1 cellular context compared by ENCODE assay signal in the genomic region with DNA sequence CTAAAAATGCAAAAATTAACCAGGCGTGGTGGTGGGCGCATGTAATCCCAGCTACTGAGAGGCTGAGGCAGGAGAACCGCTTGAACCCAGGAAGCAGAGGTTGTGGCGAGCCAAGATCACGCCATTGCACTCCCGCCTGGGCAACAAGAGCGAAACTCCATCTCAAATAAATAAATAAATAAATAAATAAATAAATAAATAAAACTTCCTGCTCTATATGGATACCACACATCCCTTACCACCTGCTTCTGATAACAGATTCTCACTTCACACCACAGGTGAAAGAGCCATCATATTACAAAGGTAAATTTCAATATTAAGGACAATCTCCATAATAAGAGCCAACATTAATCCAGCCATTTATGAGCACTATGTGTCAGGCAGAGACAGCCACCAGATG.
TF ChIP-seq lines count a peak whose summit lies in the region.

No MANE protein-coding gene starts in this region.

TF ChIP-seq in HEK293, 187 proteins besides CTCF, POLR2A, EP300 and RAD21 (continued from another document):
- TF ChIP-seq, protein P1, sequence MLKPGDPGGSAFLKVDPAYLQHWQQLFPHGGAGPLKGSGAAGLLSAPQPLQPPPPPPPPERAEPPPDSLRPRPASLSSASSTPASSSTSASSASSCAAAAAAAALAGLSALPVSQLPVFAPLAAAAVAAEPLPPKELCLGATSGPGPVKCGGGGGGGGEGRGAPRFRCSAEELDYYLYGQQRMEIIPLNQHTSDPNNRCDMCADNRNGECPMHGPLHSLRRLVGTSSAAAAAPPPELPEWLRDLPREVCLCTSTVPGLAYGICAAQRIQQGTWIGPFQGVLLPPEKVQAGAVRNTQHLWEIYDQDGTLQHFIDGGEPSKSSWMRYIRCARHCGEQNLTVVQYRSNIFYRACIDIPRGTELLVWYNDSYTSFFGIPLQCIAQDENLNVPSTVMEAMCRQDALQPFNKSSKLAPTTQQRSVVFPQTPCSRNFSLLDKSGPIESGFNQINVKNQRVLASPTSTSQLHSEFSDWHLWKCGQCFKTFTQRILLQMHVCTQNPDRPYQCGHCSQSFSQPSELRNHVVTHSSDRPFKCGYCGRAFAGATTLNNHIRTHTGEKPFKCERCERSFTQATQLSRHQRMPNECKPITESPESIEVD (tag by site-specific recombination; IDR thresholded peaks at IDR 0.05): no peak
- no peak for TF ChIP-seq ZNF843 (tag by site-specific recombination; IDR thresholded peaks at IDR 0.05)
- peak; percentile 92 for TF ChIP-seq ZNF394 (tag by site-specific recombination; IDR thresholded peaks at IDR 0.05; ENCODE audit: borderline replicate concordance)
- TF ChIP-seq, protein P2, sequence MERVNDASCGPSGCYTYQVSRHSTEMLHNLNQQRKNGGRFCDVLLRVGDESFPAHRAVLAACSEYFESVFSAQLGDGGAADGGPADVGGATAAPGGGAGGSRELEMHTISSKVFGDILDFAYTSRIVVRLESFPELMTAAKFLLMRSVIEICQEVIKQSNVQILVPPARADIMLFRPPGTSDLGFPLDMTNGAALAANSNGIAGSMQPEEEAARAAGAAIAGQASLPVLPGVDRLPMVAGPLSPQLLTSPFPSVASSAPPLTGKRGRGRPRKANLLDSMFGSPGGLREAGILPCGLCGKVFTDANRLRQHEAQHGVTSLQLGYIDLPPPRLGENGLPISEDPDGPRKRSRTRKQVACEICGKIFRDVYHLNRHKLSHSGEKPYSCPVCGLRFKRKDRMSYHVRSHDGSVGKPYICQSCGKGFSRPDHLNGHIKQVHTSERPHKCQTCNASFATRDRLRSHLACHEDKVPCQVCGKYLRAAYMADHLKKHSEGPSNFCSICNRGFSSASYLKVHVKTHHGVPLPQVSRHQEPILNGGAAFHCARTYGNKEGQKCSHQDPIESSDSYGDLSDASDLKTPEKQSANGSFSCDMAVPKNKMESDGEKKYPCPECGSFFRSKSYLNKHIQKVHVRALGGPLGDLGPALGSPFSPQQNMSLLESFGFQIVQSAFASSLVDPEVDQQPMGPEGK (tag by site-specific recombination; IDR thresholded peaks at IDR 0.05): no peak
- no peak for TF ChIP-seq ZNF121 (tag by site-specific recombination; IDR thresholded peaks at IDR 0.05)
- TF ChIP-seq, protein P3, sequence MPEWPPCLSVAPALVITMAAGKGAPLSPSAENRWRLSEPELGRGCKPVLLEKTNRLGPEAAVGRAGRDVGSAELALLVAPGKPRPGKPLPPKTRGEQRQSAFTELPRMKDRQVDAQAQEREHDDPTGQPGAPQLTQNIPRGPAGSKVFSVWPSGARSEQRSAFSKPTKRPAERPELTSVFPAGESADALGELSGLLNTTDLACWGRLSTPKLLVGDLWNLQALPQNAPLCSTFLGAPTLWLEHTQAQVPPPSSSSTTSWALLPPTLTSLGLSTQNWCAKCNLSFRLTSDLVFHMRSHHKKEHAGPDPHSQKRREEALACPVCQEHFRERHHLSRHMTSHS (tag by site-specific recombination; IDR thresholded peaks at IDR 0.05): no peak
- TF ChIP-seq ZNF133 (tag by site-specific recombination; IDR thresholded peaks at IDR 0.05): no peak
- peak; percentile 83 for TF ChIP-seq ZNF426 (tag by site-specific recombination; IDR thresholded peaks at IDR 0.05)
- TF ChIP-seq ZNF112 (tag by site-specific recombination; IDR thresholded peaks at IDR 0.05): no peak
- TF ChIP-seq ZNF302 (tag by site-specific recombination; IDR thresholded peaks at IDR 0.05; ENCODE audit: low read depth): no peak
- no peak for TF ChIP-seq ZNF514 (tag by site-specific recombination; IDR thresholded peaks at IDR 0.05)
- TF ChIP-seq, protein P4, sequence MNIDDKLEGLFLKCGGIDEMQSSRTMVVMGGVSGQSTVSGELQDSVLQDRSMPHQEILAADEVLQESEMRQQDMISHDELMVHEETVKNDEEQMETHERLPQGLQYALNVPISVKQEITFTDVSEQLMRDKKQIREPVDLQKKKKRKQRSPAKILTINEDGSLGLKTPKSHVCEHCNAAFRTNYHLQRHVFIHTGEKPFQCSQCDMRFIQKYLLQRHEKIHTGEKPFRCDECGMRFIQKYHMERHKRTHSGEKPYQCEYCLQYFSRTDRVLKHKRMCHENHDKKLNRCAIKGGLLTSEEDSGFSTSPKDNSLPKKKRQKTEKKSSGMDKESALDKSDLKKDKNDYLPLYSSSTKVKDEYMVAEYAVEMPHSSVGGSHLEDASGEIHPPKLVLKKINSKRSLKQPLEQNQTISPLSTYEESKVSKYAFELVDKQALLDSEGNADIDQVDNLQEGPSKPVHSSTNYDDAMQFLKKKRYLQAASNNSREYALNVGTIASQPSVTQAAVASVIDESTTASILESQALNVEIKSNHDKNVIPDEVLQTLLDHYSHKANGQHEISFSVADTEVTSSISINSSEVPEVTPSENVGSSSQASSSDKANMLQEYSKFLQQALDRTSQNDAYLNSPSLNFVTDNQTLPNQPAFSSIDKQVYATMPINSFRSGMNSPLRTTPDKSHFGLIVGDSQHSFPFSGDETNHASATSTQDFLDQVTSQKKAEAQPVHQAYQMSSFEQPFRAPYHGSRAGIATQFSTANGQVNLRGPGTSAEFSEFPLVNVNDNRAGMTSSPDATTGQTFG (tag by site-specific recombination; IDR thresholded peaks at IDR 0.05; ENCODE audit: borderline replicate concordance): no peak
- TF ChIP-seq SCRT2 (tag by site-specific recombination; IDR thresholded peaks at IDR 0.05): no peak
- TF ChIP-seq, protein P5, sequence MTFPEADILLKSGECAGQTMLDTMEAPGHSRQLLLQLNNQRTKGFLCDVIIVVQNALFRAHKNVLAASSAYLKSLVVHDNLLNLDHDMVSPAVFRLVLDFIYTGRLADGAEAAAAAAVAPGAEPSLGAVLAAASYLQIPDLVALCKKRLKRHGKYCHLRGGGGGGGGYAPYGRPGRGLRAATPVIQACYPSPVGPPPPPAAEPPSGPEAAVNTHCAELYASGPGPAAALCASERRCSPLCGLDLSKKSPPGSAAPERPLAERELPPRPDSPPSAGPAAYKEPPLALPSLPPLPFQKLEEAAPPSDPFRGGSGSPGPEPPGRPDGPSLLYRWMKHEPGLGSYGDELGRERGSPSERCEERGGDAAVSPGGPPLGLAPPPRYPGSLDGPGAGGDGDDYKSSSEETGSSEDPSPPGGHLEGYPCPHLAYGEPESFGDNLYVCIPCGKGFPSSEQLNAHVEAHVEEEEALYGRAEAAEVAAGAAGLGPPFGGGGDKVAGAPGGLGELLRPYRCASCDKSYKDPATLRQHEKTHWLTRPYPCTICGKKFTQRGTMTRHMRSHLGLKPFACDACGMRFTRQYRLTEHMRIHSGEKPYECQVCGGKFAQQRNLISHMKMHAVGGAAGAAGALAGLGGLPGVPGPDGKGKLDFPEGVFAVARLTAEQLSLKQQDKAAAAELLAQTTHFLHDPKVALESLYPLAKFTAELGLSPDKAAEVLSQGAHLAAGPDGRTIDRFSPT (tag by site-specific recombination; IDR thresholded peaks at IDR 0.05): no peak
- no peak for TF ChIP-seq KLF10 (tag by site-specific recombination; IDR thresholded peaks at IDR 0.05)
- TF ChIP-seq GFI1B (tag by site-specific recombination; IDR thresholded peaks at IDR 0.05): no peak
- no peak for TF ChIP-seq ZNF169 (tag by site-specific recombination; IDR thresholded peaks at IDR 0.05)
- no peak for TF ChIP-seq ZNF2 (tag by site-specific recombination; IDR thresholded peaks at IDR 0.05)
- TF ChIP-seq ZNF19 (tag by site-specific recombination; IDR thresholded peaks at IDR 0.05; ENCODE audit: low read depth): no peak
- TF ChIP-seq, protein P6, sequence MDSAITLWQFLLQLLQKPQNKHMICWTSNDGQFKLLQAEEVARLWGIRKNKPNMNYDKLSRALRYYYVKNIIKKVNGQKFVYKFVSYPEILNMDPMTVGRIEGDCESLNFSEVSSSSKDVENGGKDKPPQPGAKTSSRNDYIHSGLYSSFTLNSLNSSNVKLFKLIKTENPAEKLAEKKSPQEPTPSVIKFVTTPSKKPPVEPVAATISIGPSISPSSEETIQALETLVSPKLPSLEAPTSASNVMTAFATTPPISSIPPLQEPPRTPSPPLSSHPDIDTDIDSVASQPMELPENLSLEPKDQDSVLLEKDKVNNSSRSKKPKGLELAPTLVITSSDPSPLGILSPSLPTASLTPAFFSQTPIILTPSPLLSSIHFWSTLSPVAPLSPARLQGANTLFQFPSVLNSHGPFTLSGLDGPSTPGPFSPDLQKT (IDR thresholded peaks at IDR 0.05; ENCODE audit: borderline replicate concordance, low read depth, low read length): no peak
- TF ChIP-seq HOXD13 (CRISPR knock-in tag; IDR thresholded peaks at IDR 0.05; ENCODE audit: borderline replicate concordance): no peak
- 0 out of 2 replicates have a peak, but pooled peaks have one; percentile 27 for TF ChIP-seq ZNF664 (tag by site-specific recombination; IDR thresholded peaks at IDR 0.05)
- no peak for TF ChIP-seq ZNF157 (tag by site-specific recombination; IDR thresholded peaks at IDR 0.05)
- no peak for TF ChIP-seq FEZF1 (tag by site-specific recombination; IDR thresholded peaks at IDR 0.05)
- TF ChIP-seq ZSCAN30 (tag by site-specific recombination; IDR thresholded peaks at IDR 0.05): no peak
- no peak for TF ChIP-seq ZNF658 (tag by site-specific recombination; IDR thresholded peaks at IDR 0.05)
- TF ChIP-seq ZNF146 (tag by site-specific recombination; IDR thresholded peaks at IDR 0.05): no peak
- TF ChIP-seq, protein P7, sequence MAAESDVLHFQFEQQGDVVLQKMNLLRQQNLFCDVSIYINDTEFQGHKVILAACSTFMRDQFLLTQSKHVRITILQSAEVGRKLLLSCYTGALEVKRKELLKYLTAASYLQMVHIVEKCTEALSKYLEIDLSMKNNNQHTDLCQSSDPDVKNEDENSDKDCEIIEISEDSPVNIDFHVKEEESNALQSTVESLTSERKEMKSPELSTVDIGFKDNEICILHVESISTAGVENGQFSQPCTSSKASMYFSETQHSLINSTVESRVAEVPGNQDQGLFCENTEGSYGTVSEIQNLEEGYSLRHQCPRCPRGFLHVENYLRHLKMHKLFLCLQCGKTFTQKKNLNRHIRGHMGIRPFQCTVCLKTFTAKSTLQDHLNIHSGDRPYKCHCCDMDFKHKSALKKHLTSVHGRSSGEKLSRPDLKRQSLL (tag by site-specific recombination; IDR thresholded peaks at IDR 0.05): no peak
- TF ChIP-seq, protein P8, sequence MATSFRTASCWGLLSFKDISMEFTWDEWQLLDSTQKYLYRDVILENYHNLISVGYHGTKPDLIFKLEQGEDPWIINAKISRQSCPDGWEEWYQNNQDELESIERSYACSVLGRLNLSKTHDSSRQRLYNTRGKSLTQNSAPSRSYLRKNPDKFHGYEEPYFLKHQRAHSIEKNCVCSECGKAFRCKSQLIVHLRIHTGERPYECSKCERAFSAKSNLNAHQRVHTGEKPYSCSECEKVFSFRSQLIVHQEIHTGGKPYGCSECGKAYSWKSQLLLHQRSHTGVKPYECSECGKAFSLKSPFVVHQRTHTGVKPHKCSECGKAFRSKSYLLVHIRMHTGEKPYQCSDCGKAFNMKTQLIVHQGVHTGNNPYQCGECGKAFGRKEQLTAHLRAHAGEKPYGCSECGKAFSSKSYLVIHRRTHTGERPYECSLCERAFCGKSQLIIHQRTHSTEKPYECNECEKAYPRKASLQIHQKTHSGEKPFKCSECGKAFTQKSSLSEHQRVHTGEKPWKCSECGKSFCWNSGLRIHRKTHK (tag by site-specific recombination; IDR thresholded peaks at IDR 0.05): no peak
- TF ChIP-seq, protein P9, sequence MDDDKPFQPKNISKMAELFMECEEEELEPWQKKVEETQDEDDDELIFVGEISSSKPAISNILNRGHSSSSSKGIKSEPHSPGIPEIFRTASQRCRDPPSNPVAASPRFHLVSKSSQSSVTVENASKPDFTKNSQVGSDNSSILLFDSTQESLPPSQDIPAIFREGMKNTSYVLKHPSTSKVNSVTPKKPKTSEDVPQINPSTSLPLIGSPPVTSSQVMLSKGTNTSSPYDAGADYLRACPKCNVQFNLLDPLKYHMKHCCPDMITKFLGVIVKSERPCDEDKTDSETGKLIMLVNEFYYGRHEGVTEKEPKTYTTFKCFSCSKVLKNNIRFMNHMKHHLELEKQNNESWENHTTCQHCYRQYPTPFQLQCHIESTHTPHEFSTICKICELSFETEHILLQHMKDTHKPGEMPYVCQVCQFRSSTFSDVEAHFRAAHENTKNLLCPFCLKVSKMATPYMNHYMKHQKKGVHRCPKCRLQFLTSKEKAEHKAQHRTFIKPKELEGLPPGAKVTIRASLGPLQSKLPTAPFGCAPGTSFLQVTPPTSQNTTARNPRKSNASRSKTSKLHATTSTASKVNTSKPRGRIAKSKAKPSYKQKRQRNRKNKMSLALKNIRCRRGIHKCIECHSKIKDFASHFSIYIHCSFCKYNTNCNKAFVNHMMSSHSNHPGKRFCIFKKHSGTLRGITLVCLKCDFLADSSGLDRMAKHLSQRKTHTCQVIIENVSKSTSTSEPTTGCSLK (tag by site-specific recombination; IDR thresholded peaks at IDR 0.05): no peak
- TF ChIP-seq ZNF214 (tag by site-specific recombination; IDR thresholded peaks at IDR 0.05; ENCODE audit: borderline replicate concordance): no peak
- no peak for TF ChIP-seq ZNF404 (tag by site-specific recombination; IDR thresholded peaks at IDR 0.05)
- TF ChIP-seq, protein P10, sequence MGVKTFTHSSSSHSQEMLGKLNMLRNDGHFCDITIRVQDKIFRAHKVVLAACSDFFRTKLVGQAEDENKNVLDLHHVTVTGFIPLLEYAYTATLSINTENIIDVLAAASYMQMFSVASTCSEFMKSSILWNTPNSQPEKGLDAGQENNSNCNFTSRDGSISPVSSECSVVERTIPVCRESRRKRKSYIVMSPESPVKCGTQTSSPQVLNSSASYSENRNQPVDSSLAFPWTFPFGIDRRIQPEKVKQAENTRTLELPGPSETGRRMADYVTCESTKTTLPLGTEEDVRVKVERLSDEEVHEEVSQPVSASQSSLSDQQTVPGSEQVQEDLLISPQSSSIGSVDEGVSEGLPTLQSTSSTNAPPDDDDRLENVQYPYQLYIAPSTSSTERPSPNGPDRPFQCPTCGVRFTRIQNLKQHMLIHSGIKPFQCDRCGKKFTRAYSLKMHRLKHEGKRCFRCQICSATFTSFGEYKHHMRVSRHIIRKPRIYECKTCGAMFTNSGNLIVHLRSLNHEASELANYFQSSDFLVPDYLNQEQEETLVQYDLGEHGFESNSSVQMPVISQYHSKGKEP (tag by site-specific recombination; IDR thresholded peaks at IDR 0.05): no peak
- TF ChIP-seq, protein P11, sequence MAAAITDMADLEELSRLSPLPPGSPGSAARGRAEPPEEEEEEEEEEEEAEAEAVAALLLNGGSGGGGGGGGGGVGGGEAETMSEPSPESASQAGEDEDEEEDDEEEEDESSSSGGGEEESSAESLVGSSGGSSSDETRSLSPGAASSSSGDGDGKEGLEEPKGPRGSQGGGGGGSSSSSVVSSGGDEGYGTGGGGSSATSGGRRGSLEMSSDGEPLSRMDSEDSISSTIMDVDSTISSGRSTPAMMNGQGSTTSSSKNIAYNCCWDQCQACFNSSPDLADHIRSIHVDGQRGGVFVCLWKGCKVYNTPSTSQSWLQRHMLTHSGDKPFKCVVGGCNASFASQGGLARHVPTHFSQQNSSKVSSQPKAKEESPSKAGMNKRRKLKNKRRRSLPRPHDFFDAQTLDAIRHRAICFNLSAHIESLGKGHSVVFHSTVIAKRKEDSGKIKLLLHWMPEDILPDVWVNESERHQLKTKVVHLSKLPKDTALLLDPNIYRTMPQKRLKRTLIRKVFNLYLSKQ (tag by site-specific recombination; IDR thresholded peaks at IDR 0.05; ENCODE audit: borderline replicate concordance): no peak
- TF ChIP-seq ZNF274 (IDR thresholded peaks at IDR 0.05; ENCODE audit: low read length): no peak
- no peak for TF ChIP-seq ZNF274 (tag by site-specific recombination; IDR thresholded peaks at IDR 0.05; ENCODE audit: borderline replicate concordance)
- no peak for TF ChIP-seq ZNF707 (tag by site-specific recombination; IDR thresholded peaks at IDR 0.05)
- no peak for TF ChIP-seq ZNF626 (tag by site-specific recombination; IDR thresholded peaks at IDR 0.05)
- TF ChIP-seq ZNF423 (tag by site-specific recombination; IDR thresholded peaks at IDR 0.05): no peak
- peak; percentile 69 for TF ChIP-seq ZNF623 (tag by site-specific recombination; IDR thresholded peaks at IDR 0.05)
- TF ChIP-seq ZNF221 (tag by site-specific recombination; IDR thresholded peaks at IDR 0.05; ENCODE audit: borderline replicate concordance): no peak; the same call in 1 of the 2 replicates
- TF ChIP-seq ZNF791 (tag by site-specific recombination; IDR thresholded peaks at IDR 0.05): no peak
- no peak for TF ChIP-seq GLI4 (tag by site-specific recombination; IDR thresholded peaks at IDR 0.05)
TF ChIP-seq in HEK293: peak in this region for 25.
